8 cellular contexts compared by ENCODE assay signal in genomic region chr1:248243204-248243603, GRCh38. TPM values are rescaled to one million over a fixed set of nuclear protein-coding genes. Genes with fewer than 3 reads are reported as not detected.
DNase-seq lines count a peak whose midpoint lies in the region; TF ChIP-seq lines count a peak whose summit lies in the region.

No MANE protein-coding gene starts in this region.

- H3K4me3 ChIP-seq in GM12875 (ENCODE audit: low read depth, low read length) (no peak overlapping the region), HFF-Myc (replicated peaks; ENCODE audit: low read depth, low read length) (no peak overlapping the region)

- TF ChIP-seq POLR2A in erythroblast (IDR thresholded peaks at IDR 0.05; ENCODE audit: low read length): no peak

- H3K27ac Mint-ChIP-seq in progenitor cell of endocrine pancreas: no peak overlapping the region

- H3K27me3 Mint-ChIP-seq in progenitor cell of endocrine pancreas: no peaks in the 10 kb centered on the region

- peak; percentile 74 for TF ChIP-seq CTCF in GM12875 (IDR thresholded peaks at IDR 0.05; ENCODE audit: borderline replicate concordance, insufficient read depth, low read depth, low read length)
- peak; percentile 65 for TF ChIP-seq CTCF in HFF-Myc (IDR thresholded peaks at IDR 0.05; ENCODE audit: low read depth, low read length, missing control alignments)
- peak; percentile 27 for TF ChIP-seq CTCF in progenitor cell of endocrine pancreas (IDR thresholded peaks at IDR 0.05; ENCODE audit: unreplicated experiment)

- H3K4me1 Mint-ChIP-seq in progenitor cell of endocrine pancreas (ENCODE audit: low read depth): no peaks in the 10 kb centered on the region

- no peaks in the 10 kb centered on the region for H3K36me3 Mint-ChIP-seq in progenitor cell of endocrine pancreas (ENCODE audit: insufficient read depth)

- DNase-seq in Ammon's horn (ENCODE audit: low spot score) (peak; percentile 58), HFF-Myc (ENCODE audit: extremely low read depth, low read depth) (peak; percentile 5), M059J (ENCODE audit: low read depth) (peak; percentile 9), SKM-1 (lab: John Stamatoyannopoulos, UW; ENCODE audit: unreplicated experiment) (peak; percentile 53), erythroblast (lab: John Stamatoyannopoulos, UW) (peak; percentile 40 to 57), progenitor cell of endocrine pancreas (ENCODE audit: low spot score, unreplicated experiment) (no peak), activated gamma-delta T cell (lab: John Stamatoyannopoulos, UW) (no peak)

- H3K9me3 Mint-ChIP-seq in progenitor cell of endocrine pancreas (ENCODE audit: low read depth): peaks cover 60% of the 10 kb centered on the region

- H3K4me3 Mint-ChIP-seq in progenitor cell of endocrine pancreas (ENCODE audit: low read depth): no peak overlapping the region

RNA-seq across cellular contexts. Expression of gene OR2M4, which starts 12.0 kb away (rescaled TPM):
- not detected in 2 replicates for total RNA-seq in M059J (2014; rRNA removed; shearing (Covaris generic))
- not detected in 2 replicates for total RNA-seq in progenitor cell of endocrine pancreas

RNA-seq across cellular contexts. Expression of gene OR2T33, which starts 34.6 kb away (rescaled TPM):
- total RNA-seq in M059J (2014; rRNA removed; shearing (Covaris generic)): not detected in 2 replicates
- total RNA-seq in progenitor cell of endocrine pancreas: not detected in 2 replicates

RNA-seq across cellular contexts. Expression of gene OR2M3, which starts 46.1 kb away (rescaled TPM):
- total RNA-seq in M059J (2014; rRNA removed; shearing (Covaris generic)): not detected in 2 replicates
- not detected in 2 replicates for total RNA-seq in progenitor cell of endocrine pancreas

Comparison
In these comparisons a context has a peak if more than half of its experiments do, and no peak if none do; other contexts are left out.
1. DNase-seq: peak in Ammon's horn (single experiment), HFF-Myc (single experiment), M059J (single experiment), SKM-1 (single experiment) and erythroblast (2 of 2); none in progenitor cell of endocrine pancreas (single experiment) and activated gamma-delta T cell (single experiment).
2. Peak in every context shown above with its lines, with median percentiles within 50 percentile points of each other: CTCF ChIP-seq.